ENCODE assay signal across 1 cellular context in the genomic region with DNA sequence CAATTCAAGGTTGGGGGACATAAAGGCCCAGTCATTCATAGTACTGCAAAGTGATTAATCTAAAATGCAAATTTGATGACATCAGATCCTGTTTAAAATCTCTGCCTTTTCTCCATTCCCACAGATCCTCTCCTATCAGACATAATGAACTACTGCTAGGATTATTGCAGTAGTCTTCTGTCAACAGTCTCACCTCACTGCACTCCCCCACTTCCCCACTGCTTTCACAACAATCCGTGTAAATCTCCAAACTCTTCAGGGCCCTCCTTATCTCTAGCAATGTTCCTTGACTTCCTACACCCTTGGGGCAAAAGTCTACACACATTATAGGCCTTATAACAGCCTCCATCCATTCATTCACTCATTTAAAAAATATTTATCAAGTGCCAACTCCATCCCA.
TF ChIP-seq lines count a peak whose summit lies in the region.

No MANE protein-coding gene starts in this region.

TF ChIP-seq in K562, 482 proteins besides CTCF, POLR2A, EP300 and RAD21 (continued from another document):
- TF ChIP-seq ATF2 (CRISPR knock-in tag; IDR thresholded peaks at IDR 0.05) (no peak), GABPA (tag; conservative IDR thresholded peaks at IDR 0.05; ENCODE audit: low read depth) (0 out of 2 replicates have a peak, but pooled peaks have one; percentile 15), SPI1 (IDR thresholded peaks at IDR 0.05; ENCODE audit: borderline replicate concordance, low read depth, low read length) (peak; percentile 48; the same call in 1 of the 2 replicates), CBFA2T3 (IDR thresholded peaks at IDR 0.05) (peak; percentile 30; the same call in 1 of the 2 replicates), KLF13 (tag; IDR thresholded peaks at IDR 0.05; ENCODE audit: borderline replicate concordance, low read depth) (no peak)
TF ChIP-seq in K562: peak in this region for 11.
